ENCODE assay signal across 16 cellular contexts in the genomic region with DNA sequence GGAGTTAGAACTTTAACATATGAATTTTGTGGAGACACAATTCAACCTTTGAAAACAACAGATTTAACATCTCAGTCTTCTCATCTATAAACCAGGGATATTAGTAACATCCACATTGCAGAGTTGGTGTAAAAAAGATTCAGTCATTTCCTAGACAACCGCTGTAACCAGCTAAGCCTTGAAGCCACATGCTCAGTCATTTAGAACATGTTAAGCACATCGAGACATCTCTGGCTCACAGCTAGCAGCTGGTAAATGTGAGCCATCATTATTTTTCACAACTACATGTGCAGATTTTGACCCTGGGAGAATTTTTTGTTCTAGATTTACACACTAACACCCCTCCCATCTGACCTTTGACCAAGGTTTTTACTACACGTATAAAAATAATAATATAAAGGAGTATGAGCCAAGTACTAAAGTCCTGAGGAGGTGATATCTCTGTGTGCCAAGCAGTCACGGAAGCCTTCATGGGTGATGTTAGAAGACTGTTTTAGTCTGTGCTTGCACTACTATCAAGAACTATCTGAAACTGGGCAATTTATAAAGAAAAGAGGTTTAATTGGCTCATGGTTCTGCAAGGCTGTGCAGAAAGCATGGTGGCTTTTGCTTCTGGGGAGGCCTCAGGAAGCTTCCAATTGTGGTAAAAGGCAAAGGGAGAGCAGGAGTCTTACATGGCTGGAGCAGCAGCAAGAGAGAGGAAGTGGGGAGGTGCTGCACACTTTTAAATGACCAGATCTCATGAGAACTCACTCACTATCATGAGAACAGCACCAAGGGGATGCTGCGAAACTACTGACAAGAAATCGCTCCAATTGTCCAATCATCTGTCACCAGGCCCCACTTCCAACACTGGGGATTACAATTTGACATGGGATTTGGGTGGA. TPM values are rescaled to one million over a fixed set of nuclear protein-coding genes. Genes with fewer than 3 reads are reported as not detected.
"Had no signal": no experiment of that assay in that cellular context is flagged by ENCODE, and none has a peak within 500 bp of the region (broad histone marks: within the 10 kb centered on the region; RNA-seq: fewer than 3 reads in every experiment).

No MANE protein-coding gene starts in this region.

- H3K27me3 ChIP-seq: heart right ventricle, left lung, right lobe of liver, spleen, upper lobe of right lung had no signal

- H3K36me3 Mint-ChIP-seq: activated naive CD4-positive, alpha-beta T cell treated with anti-CD3 and anti-CD28 coated beads, Interleukin-2, amount 50 U/mL, for 72 hours; brain; memory B cell had no signal

- H3K27ac ChIP-seq: heart right ventricle, left lung, prostate gland, right lobe of liver, spleen, upper lobe of right lung had no signal

- DNase-seq: activated CD8-positive, alpha-beta memory T cell treated with anti-CD3 and anti-CD28 coated beads, Interleukin-2, amount 50 U/mL, for 48 hours; cortex of kidney; left lung; spleen; upper lobe of right lung had no signal

- H3K9me3 Mint-ChIP-seq: activated naive CD4-positive, alpha-beta T cell treated with anti-CD3 and anti-CD28 coated beads, Interleukin-2, amount 50 U/mL, for 72 hours; central memory CD8-positive, alpha-beta T cell; memory B cell; T-helper 2 cell treated with Interferon-gamma antibody and Interleukin-4, amounts not matched to agents 5 μg/mL and 100 μg/mL, for 36 hours had no signal

- H3K4me3 ChIP-seq: heart right ventricle, left lung, prostate gland, right lobe of liver, upper lobe of right lung had no signal

- H3K27ac Mint-ChIP-seq: activated CD8-positive, alpha-beta T cell treated with anti-CD3 and anti-CD28 coated beads, Interleukin-2, amount 10 ng/mL, durations not matched to agents 7 days and 5 days; brain; nephron progenitor cell; T-helper 2 cell treated with Interferon-gamma antibody and Interleukin-4, amounts not matched to agents 5 μg/mL and 100 μg/mL, for 36 hours had no signal

- H3K4me1 ChIP-seq: prostate gland, right lobe of liver had no signal

- H3K4me3 Mint-ChIP-seq: activated CD8-positive, alpha-beta T cell treated with anti-CD3 and anti-CD28 coated beads, Interleukin-2, amount 10 ng/mL, durations not matched to agents 7 days and 5 days; brain; central memory CD8-positive, alpha-beta T cell; memory B cell; nephron progenitor cell; T-helper 2 cell treated with Interferon-gamma antibody and Interleukin-4, amounts not matched to agents 5 μg/mL and 100 μg/mL, for 36 hours had no signal

- FAIRE-seq: frontal cortex had no signal

- H3K36me3 ChIP-seq: heart right ventricle, left lung, prostate gland, right lobe of liver, spleen, upper lobe of right lung had no signal

- H3K9me3 ChIP-seq: heart right ventricle, left lung, prostate gland, right lobe of liver, spleen, upper lobe of right lung had no signal

- H3K27me3 Mint-ChIP-seq: memory B cell had no signal

RNA-seq across cellular contexts. Expression of gene IL20RA, which starts 48.7 kb away (rescaled TPM):
- total RNA-seq: activated CD8-positive, alpha-beta T cell treated with anti-CD3 and anti-CD28 coated beads, Interleukin-2, amount 10 ng/mL, durations not matched to agents 7 days and 5 days; activated naive CD4-positive, alpha-beta T cell treated with anti-CD3 and anti-CD28 coated beads, Interleukin-2, amount 50 U/mL, for 72 hours; spleen had no signal
